ENCODE assay signal across 14 cellular contexts in genomic region chr6:73177221-73177944, GRCh38. TPM values are rescaled to one million over a fixed set of nuclear protein-coding genes. Genes with fewer than 3 reads are reported as not detected.
DNase-seq lines count a peak whose midpoint lies in the region; ATAC-seq and TF ChIP-seq lines count a peak whose summit lies in the region.
"Had no signal": no experiment of that assay in that cellular context is flagged by ENCODE, and none has a peak within 500 bp of the region (broad histone marks: within the 10 kb centered on the region; RNA-seq: fewer than 3 reads in every experiment).

No MANE protein-coding gene starts in this region.

- intact Hi-C loops in thyroid gland (cut with DNase I): loop anchor here (10.0 kb wide), 1 partner anchor 763 kb away; no protein-coding TSS in a partner anchor

- H3K9me3 ChIP-seq in thyroid gland: no peaks in the 10 kb centered on the region
- H3K9me3 ChIP-seq: A549 had no signal

- H3K27ac ChIP-seq in thyroid gland: no peak overlapping the region
- H3K27ac ChIP-seq: A549 had no signal

- peaks cover 5 to 7% of the 10 kb centered on the region in 2 donors for H3K4me1 ChIP-seq in thyroid gland
- H3K4me1 ChIP-seq: A549 had no signal

- TF ChIP-seq CTCF in thyroid gland (IDR thresholded peaks at IDR 0.05): no peak

- H3K36me3 ChIP-seq in thyroid gland: no peaks in the 10 kb centered on the region

- no peaks in the 10 kb centered on the region for H3K27me3 ChIP-seq in thyroid gland

- no peak for TF ChIP-seq POLR2A in thyroid gland (IDR thresholded peaks at IDR 0.05)

- in situ Hi-C loops in Caki2 (cut with HindIII; ENCODE audit: low pct_unique_long_range_greater_than_20kb, low sequenced_read_pairs): no loop called here

- no peak overlapping the region for H3K4me3 ChIP-seq in thyroid gland (replicated peaks in 1 of 3)
- H3K4me3 ChIP-seq: A549 had no signal

- DNase-seq in Caki2 (ENCODE audit: low read depth) (peak; percentile 11), thyroid gland (no peak), AG20443 (ENCODE audit: low spot score) (no peak), HuH-7.5 (ENCODE audit: low spot score) (no peak)
- DNase-seq in activated CD8-positive, alpha-beta memory T cell treated with anti-CD3 and anti-CD28 coated beads, Interleukin-2, amount 50 U/mL, for 48 hours: no peak
- DNase-seq: activated CD4-positive, alpha-beta T cell treated with anti-CD3 and anti-CD28 coated beads, Interleukin-2, amount 50 U/mL, for 4 hours; DMS79; islet precursor cell; NCI-H1436 treated with DMSO at 0.1 percent for 48 hours had no signal

- peak; percentile 41 for ATAC-seq in GM19372 (IDR thresholded peaks at IDR 0.05; ENCODE audit: low read depth, unreplicated experiment)
- peak; percentile 54 for ATAC-seq in HG02678 (IDR thresholded peaks at IDR 0.05; ENCODE audit: unreplicated experiment)
- ATAC-seq in HG03442 (IDR thresholded peaks at IDR 0.05; ENCODE audit: unreplicated experiment): peak; percentile 43
- ATAC-seq: A549 had no signal

- 81 to 82% methylated on average over 5 of the region's 5 CpGs for WGBS in thyroid gland, 2 donors

RNA-seq across cellular contexts. Expression of gene KHDC1L, which starts 47.9 kb away (rescaled TPM):
- not detected in 2 replicates for total RNA-seq in Caki2 (2014; rRNA removed; shearing (Covaris generic); ENCODE audit: low replicate concordance)
- not detected for total RNA-seq in thyroid gland
- total RNA-seq: T-helper 1 cell treated with Interleukin-12 subunit alpha and Interleukin-12 subunit beta and Interleukin-4 antibody, amounts not matched to agents 30 ng/mL and 1 ng/mL, for 36 hours had no signal
